8 cellular contexts compared by ENCODE assay signal in the genomic region with DNA sequence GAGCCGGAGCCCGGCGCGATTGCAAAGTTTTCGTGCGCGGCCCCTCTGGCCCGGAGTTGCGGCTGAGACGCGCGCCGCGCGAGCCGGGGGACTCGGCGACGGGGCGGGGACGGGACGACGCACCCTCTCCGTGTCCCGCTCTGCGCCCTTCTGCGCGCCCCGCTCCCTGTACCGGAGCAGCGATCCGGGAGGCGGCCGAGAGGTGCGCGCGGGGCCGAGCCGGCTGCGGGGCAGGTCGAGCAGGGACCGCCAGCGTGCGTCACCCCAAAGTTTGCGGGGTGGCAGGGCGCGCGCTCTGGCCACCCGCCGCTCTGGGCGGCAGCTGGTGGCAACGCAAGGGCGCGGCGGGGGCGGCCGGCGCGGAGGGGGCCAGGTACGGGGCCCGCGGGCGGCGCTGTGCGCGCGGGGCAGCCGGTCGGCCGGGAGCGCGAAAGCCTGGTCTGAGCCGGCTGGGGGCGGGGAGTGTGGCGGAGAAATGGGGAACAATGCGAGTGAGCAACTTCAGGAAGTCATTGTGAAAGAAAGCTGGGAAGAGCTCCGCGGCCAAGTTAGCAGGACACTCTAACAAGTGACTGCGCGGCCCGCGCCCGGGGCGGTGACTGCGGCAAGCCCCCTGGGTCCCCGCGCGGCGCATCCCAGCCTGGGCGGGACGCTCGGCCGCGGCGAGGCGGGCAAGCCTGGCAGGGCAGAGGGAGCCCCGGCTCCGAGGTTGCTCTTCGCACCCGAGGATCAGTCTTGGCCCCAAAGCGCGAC. TPM values are rescaled to one million over a fixed set of nuclear protein-coding genes. Genes with fewer than 3 reads are reported as not detected.
DNase-seq lines count a peak whose midpoint lies in the region; ATAC-seq, FAIRE-seq and TF ChIP-seq lines count a peak whose summit lies in the region.

A gene (plus strand): TSS at position 559 of the 753 bp plus-strand sequence. CDS start 14,346 bp downstream, outside the sequence.

- TF ChIP-seq CTCF in smooth muscle cell (IDR thresholded peaks at IDR 0.05; ENCODE audit: borderline replicate concordance, insufficient read depth, poor library complexity, severe bottlenecking), result no peak

- peak within 1 kb of the TSS; percentile 97 for H3K4me3 Mint-ChIP-seq in activated naive CD8-positive, alpha-beta T cell treated with anti-CD3 and anti-CD28 coated beads, Interleukin-2, amount 10 ng/mL, durations not matched to agents 7 days and 5 days

- peak within 1 kb of the TSS; percentile 88 for H3K4me2 ChIP-seq in smooth muscle cell

- H3K27ac ChIP-seq in smooth muscle cell (ENCODE audit: low read depth), result no peak within 1 kb of the TSS

- POLR2A ChIA-PET in activated naive CD8-positive, alpha-beta T cell treated with anti-CD3 and anti-CD28 coated beads, Interleukin-2, amount 10 ng/mL, durations not matched to agents 7 days and 5 days (lab: Charles Lee), result interaction anchor here (0.9 to 21.3 kb wide), 18 partner anchors 11 to 98 kb away, joined by 3 to 489 read pairs (median 7); no protein-coding TSS in a partner anchor

- peaks cover 4% of the 10 kb centered on the region for H3K4me1 ChIP-seq in smooth muscle cell (ENCODE audit: low read depth)

- H3K4me1 Mint-ChIP-seq in activated naive CD8-positive, alpha-beta T cell treated with anti-CD3 and anti-CD28 coated beads, Interleukin-2, amount 10 ng/mL, durations not matched to agents 7 days and 5 days, result peaks cover 35% of the 10 kb centered on the region

- no peaks in the 10 kb centered on the region for H3K27me3 Mint-ChIP-seq in activated naive CD8-positive, alpha-beta T cell treated with anti-CD3 and anti-CD28 coated beads, Interleukin-2, amount 10 ng/mL, durations not matched to agents 7 days and 5 days

- no peak within 1 kb of the TSS for H3K9ac ChIP-seq in smooth muscle cell (ENCODE audit: low read depth)

- peaks cover 41% of the 10 kb centered on the region for H3K36me3 Mint-ChIP-seq in activated naive CD8-positive, alpha-beta T cell treated with anti-CD3 and anti-CD28 coated beads, Interleukin-2, amount 10 ng/mL, durations not matched to agents 7 days and 5 days

- no peaks in the 10 kb centered on the region for H3K9me3 Mint-ChIP-seq in activated naive CD8-positive, alpha-beta T cell treated with anti-CD3 and anti-CD28 coated beads, Interleukin-2, amount 10 ng/mL, durations not matched to agents 7 days and 5 days

- FAIRE-seq in H54 (lab: Jason Lieb, UNC), result no peak

- peak within 1 kb of the TSS; percentile 61 for H3K4me3 ChIP-seq in iPS-18c (ENCODE audit: insufficient read depth, low read depth, low read length)
- H3K4me3 ChIP-seq in smooth muscle cell, result peak within 1 kb of the TSS; percentile 56

- H3K9me3 ChIP-seq in iPS-18c (ENCODE audit: control insufficient read depth, insufficient read depth, low read length) (peaks cover 3% of the 10 kb centered on the region), smooth muscle cell (replicated peaks; ENCODE audit: low read depth) (no peaks in the 10 kb centered on the region)

- H3F3A ChIP-seq in smooth muscle cell (ENCODE audit: low read depth), result no peaks in the 10 kb centered on the region

- no peaks in the 10 kb centered on the region for H3K36me3 ChIP-seq in smooth muscle cell (ENCODE audit: low read depth)

- 2% methylated on average over 31 of the region's 102 CpGs for WGBS in smooth muscle cell (ENCODE audit: low lambda C conversion rate)

- H3K27me3 ChIP-seq in smooth muscle cell (ENCODE audit: low read depth), result peaks cover 94% of the 10 kb centered on the region

- H4K20me1 ChIP-seq in smooth muscle cell (ENCODE audit: low read depth), result no peaks in the 10 kb centered on the region

- 0 out of 2 replicates have a peak, but pooled peaks have one; percentile 33 for TF ChIP-seq POLR2A in Raji (IDR thresholded peaks at IDR 0.05; ENCODE audit: insufficient read depth, low read depth, low read length)
- TF ChIP-seq POLR2A in H54 (IDR thresholded peaks at IDR 0.05; ENCODE audit: low read depth, low read length), result no peak

- peak; percentile 77 for DNase-seq in activated naive CD8-positive, alpha-beta T cell treated with anti-CD3 and anti-CD28 coated beads, Interleukin-2, amount 10 ng/mL, durations not matched to agents 7 days and 5 days
- DNase-seq in smooth muscle cell (lab: John Stamatoyannopoulos, UW; ENCODE audit: unreplicated experiment), result no peak
- DNase-seq in H54 (ENCODE audit: insufficient read length, low spot score), result no peak

- ATAC-seq in GM18909 (IDR thresholded peaks at IDR 0.05; ENCODE audit: poor library complexity, unreplicated experiment) (peak; percentile 41), HG02943 (IDR thresholded peaks at IDR 0.05; ENCODE audit: low read depth, unreplicated experiment) (peak; percentile 32), HG03097 (IDR thresholded peaks at IDR 0.05; ENCODE audit: low FRiP score, unreplicated experiment) (no peak)
- ATAC-seq in activated naive CD8-positive, alpha-beta T cell treated with anti-CD3 and anti-CD28 coated beads, Interleukin-2, amount 10 ng/mL, durations not matched to agents 7 days and 5 days (ENCODE audit: low read depth), result peak; percentile 25

- peak within 1 kb of the TSS; percentile 97 for H3K27ac Mint-ChIP-seq in activated naive CD8-positive, alpha-beta T cell treated with anti-CD3 and anti-CD28 coated beads, Interleukin-2, amount 10 ng/mL, durations not matched to agents 7 days and 5 days

- H3K79me2 ChIP-seq in smooth muscle cell (ENCODE audit: low read depth), result no peaks in the 10 kb centered on the region

- H2AFZ ChIP-seq in smooth muscle cell (ENCODE audit: low read depth), result no peak within 1 kb of the TSS

RNA-seq across cellular contexts. Expression of the gene that starts here (rescaled TPM):
- 100 to 1,000 TPM; 383 to 410 TPM for total RNA-seq in activated naive CD8-positive, alpha-beta T cell treated with anti-CD3 and anti-CD28 coated beads, Interleukin-2, amount 10 ng/mL, durations not matched to agents 7 days and 5 days
- not detected in 2 replicates for total RNA-seq in smooth muscle cell
- polyA plus RNA-seq in smooth muscle cell, result not detected in 2 replicates

Comparison
In these comparisons a context has a peak if more than half of its experiments do, and no peak if none do; other contexts are left out.
1. RNA of the gene that starts here (total RNA-seq): 383 to 410 TPM in activated naive CD8-positive, alpha-beta T cell treated with anti-CD3 and anti-CD28 coated beads, Interleukin-2, amount 10 ng/mL, durations not matched to agents 7 days and 5 days; not detected in smooth muscle cell; every median in the first group is over 100 times any median in the second.